In the genomic region with DNA sequence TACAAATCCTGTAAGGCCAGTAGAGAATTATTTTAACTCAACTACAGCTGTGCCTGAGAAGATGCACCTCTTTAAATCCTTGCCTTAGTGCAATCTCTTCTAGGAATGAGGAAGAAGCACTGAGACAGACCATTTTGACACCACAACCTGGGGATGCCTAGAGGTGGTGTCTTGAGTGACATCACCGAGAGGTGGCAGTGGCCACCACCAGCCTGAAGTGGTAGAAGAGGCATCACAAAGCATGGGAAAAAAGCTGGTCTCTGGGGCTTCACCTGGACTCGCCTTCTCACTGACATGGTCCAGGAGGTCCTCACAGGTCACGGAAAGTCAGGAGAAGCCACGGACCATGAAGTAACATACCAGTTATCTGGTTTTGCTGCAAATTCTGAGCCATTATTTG, we compare ENCODE assay signal across 15 cellular contexts.
DNase-seq lines count a peak whose midpoint lies in the region; ATAC-seq, FAIRE-seq and TF ChIP-seq lines count a peak whose summit lies in the region.
"Had no signal": no experiment of that assay in that cellular context is flagged by ENCODE, and none has a peak within 500 bp of the region (broad histone marks: within the 10 kb centered on the region; RNA-seq: fewer than 3 reads in every experiment).

No MANE protein-coding gene starts in this region.

- no peaks in the 10 kb centered on the region for H3K27me3 ChIP-seq in K562 (ENCODE audit: control insufficient read depth in 2 of 2, insufficient read depth in 2 of 2, low read length in 2 of 2)
- H3K27me3 ChIP-seq in gastrocnemius medialis = no peaks in the 10 kb centered on the region

- no peak overlapping the region for H3K27ac ChIP-seq in K562 (ENCODE audit: extremely low read depth, low read depth, low read length)
- H3K27ac ChIP-seq in gastrocnemius medialis = peak overlapping the region; percentile 56 to 98 (median 72)

- CTCF ChIA-PET in K562 (lab: Yijun Ruan, JAX; ENCODE audit: low intra/inter-chr PET ratio) = no interaction called here

- POLR2A ChIA-PET in K562 (lab: Yijun Ruan, JAX) = interaction anchor here (1.5 kb wide), 1 partner anchor 10 kb away, joined by 3 read pairs; no protein-coding TSS in a partner anchor

- no peak for FAIRE-seq in K562 (lab: Jason Lieb, UNC)
- FAIRE-seq: frontal cortex had no signal

- H3K4me2 ChIP-seq in K562 (ENCODE audit: insufficient read depth, low read length) = no peak overlapping the region
- H3K4me2 ChIP-seq: GM23338 had no signal

- peaks cover 4 to 17% of the 10 kb centered on the region in 2 experiments; a peak in 4 of 5 replicates for H3K4me1 ChIP-seq in K562 (replicated peaks in 1 of 2; ENCODE audit: control insufficient read depth in 2 of 2, insufficient read depth in 2 of 2, low read length in 2 of 2)
- peaks cover 31% of the 10 kb centered on the region in 2 donors for H3K4me1 ChIP-seq in gastrocnemius medialis

- DNase-seq in GM10266 (ENCODE audit: extremely low spot score) (no peak), MV-4-11 (lab: John Stamatoyannopoulos, UW) (peak; percentile 2), K562 (ENCODE audit: extremely low read depth in 1 of 4, low spot score in 3 of 4) (no peak), gastrocnemius medialis (no peak), GM03348 (ENCODE audit: low spot score) (no peak), cortex of kidney (lab: John Stamatoyannopoulos, UW) (no peak)
- DNase-seq: activated CD4-positive, alpha-beta T cell treated with anti-CD3 and anti-CD28 coated beads for 36 hours; kidney glomerular epithelial cell; NCI-H1694; NCI-H2227 treated with DMSO at 0.1 percent for 48 hours; psoas muscle; stimulated activated CD4-positive, alpha-beta T cell treated with anti-CD3 and anti-CD28 coated beads, Interleukin-4, amount 100 ng/mL, for 24 hours had no signal

- ATAC-seq in K562 (peak; percentile 50; the same call in 2 of the 3 replicates), gastrocnemius medialis (no peak), HG03045 (IDR thresholded peaks at IDR 0.05; ENCODE audit: unreplicated experiment) (no peak)
- ATAC-seq: activated CD4-positive, alpha-beta T cell treated with anti-CD3 and anti-CD28 coated beads for 36 hours; GM23338; psoas muscle had no signal

- no peak overlapping the region for H3K9ac ChIP-seq in K562 (ENCODE audit: insufficient read depth in 1 of 2, low read depth in 2 of 2, low read length in 2 of 2)

- H3K4me3 ChIP-seq in K562 (no peak overlapping the region), gastrocnemius medialis (no peak overlapping the region)
- H3K4me3 ChIP-seq: GM23338, psoas muscle had no signal

- peak; percentile 26 for TF ChIP-seq CTCF in GM10266 (IDR thresholded peaks at IDR 0.05; ENCODE audit: control insufficient read depth, insufficient read depth, low read depth, missing control alignments)
- TF ChIP-seq CTCF in K562 (IDR thresholded peaks at IDR 0.05 in 2 of 3, conservative IDR thresholded peaks at IDR 0.05 in 1 of 3; ENCODE audit: insufficient read depth in 2 of 3, low read depth in 1 of 3, low read length in 3 of 3) = peak; percentile 8 to 36 (median 20); a peak in 2 of 6 replicates
- no peak for TF ChIP-seq CTCF in gastrocnemius medialis (IDR thresholded peaks at IDR 0.05 in 4 of 5, conservative IDR thresholded peaks at IDR 0.05 in 1 of 5)

- H2AFZ ChIP-seq in K562 (ENCODE audit: low read depth, low read length) = no peak overlapping the region
- H2AFZ ChIP-seq: GM23338 had no signal

- no peaks in the 10 kb centered on the region for H3K79me2 ChIP-seq in K562 (ENCODE audit: control insufficient read depth, insufficient read depth, low read length)

- in situ Hi-C loops in K562 (cut with MboI) (loop anchor here (25.0 kb wide), 1 partner anchor 447 kb away; no protein-coding TSS in a partner anchor), gastrocnemius medialis (cut with MboI; ENCODE audit: low sequenced_read_pairs in 4 of 4) (no loop called here)

- no peak for TF ChIP-seq POLR2A in K562 (conservative IDR thresholded peaks at IDR 0.05)
- no peak for TF ChIP-seq POLR2A in gastrocnemius medialis (IDR thresholded peaks at IDR 0.05)

- H4K20me1 ChIP-seq in K562 (replicated peaks; ENCODE audit: control insufficient read depth, insufficient read depth, low read length) = no peaks in the 10 kb centered on the region

- no peaks in the 10 kb centered on the region for H3K9me1 ChIP-seq in K562 (ENCODE audit: control insufficient read depth, insufficient read depth, low read length)

- H3K9me3 ChIP-seq in K562 (replicated peaks; ENCODE audit: control insufficient read depth, insufficient read depth, low read depth, low read length) (no peaks in the 10 kb centered on the region), gastrocnemius medialis (no peaks in the 10 kb centered on the region)
- H3K9me3 ChIP-seq: psoas muscle had no signal

- TF ChIP-seq EP300 in K562 (IDR thresholded peaks at IDR 0.05; ENCODE audit: low read length) = no peak

- no TSS peak for BruUV-seq in K562 (replicated peaks; lab: Mats Ljungman, UMichigan)

- 59% methylated on average over 4 of the region's 4 CpGs for WGBS in K562 (ENCODE audit: insufficient coverage, low coverage, missing lambda C conversion rate)

- intact Hi-C loops in K562 (cut with micrococcal nuclease) = loop anchor here (5.0 kb wide), 1 partner anchor 37 kb away; no protein-coding TSS in a partner anchor
- intact Hi-C loops in gastrocnemius medialis (cut with DNase I; ENCODE audit: low total_unique reads) = loop anchor here (2.0 kb wide), 1 partner anchor 13 kb away; no protein-coding TSS in a partner anchor

- TF ChIP-seq RAD21 in K562 (CRISPR knock-in tag; conservative IDR thresholded peaks at IDR 0.05 in 1 of 2, IDR thresholded peaks at IDR 0.05 in 1 of 2) = peak in 1 of 2 experiments; percentile 37; a peak in 1 of 4 replicates

- H3K36me3 ChIP-seq in K562 (ENCODE audit: control insufficient read depth, insufficient read depth, low read length) = 0 out of 3 replicates have a peak, but pooled peaks cover 2% of the 10 kb centered on the region
- peaks cover 0 to 31% of the 10 kb centered on the region in 2 donors for H3K36me3 ChIP-seq in gastrocnemius medialis

TF ChIP-seq in K562, 482 proteins besides CTCF, POLR2A, EP300 and RAD21:
- no peak for TF ChIP-seq TRIM24 (IDR thresholded peaks at IDR 0.05)
- TF ChIP-seq RBM17 (IDR thresholded peaks at IDR 0.05; ENCODE audit: borderline replicate concordance, low read depth, low read length) = no peak
- no peak for TF ChIP-seq ZBTB1 (CRISPR knock-in tag; IDR thresholded peaks at IDR 0.05; ENCODE audit: borderline replicate concordance, low read depth)
- TF ChIP-seq ARHGAP35 (IDR thresholded peaks at IDR 0.05; ENCODE audit: partially characterized antibody) = no peak
TF ChIP-seq in K562: peak in this region for 0.

Comparison
In these comparisons a context has a peak if more than half of its experiments do, and no peak if none do; other contexts are left out.
1. CTCF ChIP-seq: peak in GM10266 (single experiment) and K562 (3 of 3); none in gastrocnemius medialis (0 of 5).